ENCODE assay signal across 36 cellular contexts in genomic region chr1:232132572-232132971, GRCh38.
"Had no signal": no experiment of that assay in that cellular context is flagged by ENCODE, and none has a peak within 500 bp of the region (broad histone marks: within the 10 kb centered on the region; RNA-seq: fewer than 3 reads in every experiment).

No MANE protein-coding gene starts in this region.

- H3K4me3 ChIP-seq: gastroesophageal sphincter, ovary, skin epidermis, thoracic aorta had no signal

- DNase-seq: activated CD4-positive, alpha-beta memory T cell treated with anti-CD3 and anti-CD28 coated beads, Interleukin-2, amount 10 ng/mL, durations not matched to agents 7 days and 5 days; activated CD4-positive, alpha-beta T cell treated with anti-CD3 and anti-CD28 coated beads for 1 hour; activated CD4-positive, alpha-beta T cell treated with anti-CD3 and anti-CD28 coated beads, Interleukin-2, amount 10 ng/mL, durations not matched to agents 7 days and 5 days; activated CD8-positive, alpha-beta memory T cell treated with anti-CD3 and anti-CD28 coated beads, Interleukin-2, amount 50 U/mL, for 48 hours; activated gamma-delta T cell treated with Interleukin-2 at 50 U/mL for 16 hours; activated naive CD8-positive, alpha-beta T cell treated with anti-CD3 and anti-CD28 coated beads, Interleukin-2, amount 50 U/mL, for 24 hours; activated T-cell treated with anti-CD3 and anti-CD28 coated beads, Interleukin-2, amount 50 U/mL, for 4 hours; amygdala; caudate nucleus; cortex of kidney; effector memory CD8-positive, alpha-beta T cell; head of caudate nucleus; hippocampal formation; left ventricle myocardium superior; mammary epithelial cell; naive B cell; nephron progenitor cell; ovary; stimulated activated CD4-positive, alpha-beta T cell treated with anti-CD3 and anti-CD28 coated beads, Interleukin-12 subunit alpha, Interleukin-12 subunit beta, amount 100 ng/mL, for 4 hours; stimulated activated CD4-positive, alpha-beta T cell treated with anti-CD3 and anti-CD28 coated beads, Interleukin-4, amount 100 ng/mL, for 1 hour; T-helper 17 cell; T1000; trophoblast cell; WERI-Rb-1 had no signal

- H3K4me1 Mint-ChIP-seq: activated CD4-positive, alpha-beta T cell treated with anti-CD3 and anti-CD28 coated beads, Interleukin-2, amount 10 ng/mL, durations not matched to agents 7 days and 5 days; activated naive CD4-positive, alpha-beta T cell treated with anti-CD3 and anti-CD28 coated beads, Interleukin-2, amount 50 U/mL, for 24 hours; activated naive CD8-positive, alpha-beta T cell treated with anti-CD3 and anti-CD28 coated beads, Interleukin-2, amount 50 U/mL, for 24 hours; activated T-helper 17 cell treated with anti-CD3 and anti-CD28 coated beads, Interleukin-2, amount 50 U/mL, for 72 hours; mesothelial cell of epicardium; naive B cell; nephron progenitor cell; T-helper 17 cell had no signal

- H3K4me1 ChIP-seq: gastroesophageal sphincter had no signal

- H3K36me3 ChIP-seq: gastroesophageal sphincter, ovary, thoracic aorta, WERI-Rb-1 had no signal

- FAIRE-seq: endothelial cell of umbilical vein, urothelium cell line had no signal

- H3K27me3 Mint-ChIP-seq: activated CD4-positive, alpha-beta memory T cell treated with anti-CD3 and anti-CD28 coated beads, Interleukin-2, amount 10 ng/mL, durations not matched to agents 7 days and 5 days; T-helper 17 cell had no signal

- H3K36me3 Mint-ChIP-seq: activated naive CD4-positive, alpha-beta T cell treated with anti-CD3 and anti-CD28 coated beads, Interleukin-2, amount 50 U/mL, for 24 hours; naive B cell; stimulated activated effector memory CD8-positive, alpha-beta T cell treated with anti-CD3 and anti-CD28 coated beads, Interleukin-12 subunit alpha, Interleukin-12 subunit beta, amount 100 ng/mL, for 72 hours had no signal

- H3K9me3 ChIP-seq: thoracic aorta had no signal

- H3K4me3 Mint-ChIP-seq: activated CD4-positive, alpha-beta memory T cell treated with anti-CD3 and anti-CD28 coated beads, Interleukin-2, amount 10 ng/mL, durations not matched to agents 7 days and 5 days; activated CD4-positive, alpha-beta T cell treated with anti-CD3 and anti-CD28 coated beads, Interleukin-2, amount 10 ng/mL, durations not matched to agents 7 days and 5 days; activated naive CD4-positive, alpha-beta T cell treated with anti-CD3 and anti-CD28 coated beads, Interleukin-2, amount 50 U/mL, for 24 hours; activated naive CD8-positive, alpha-beta T cell treated with anti-CD3 and anti-CD28 coated beads, Interleukin-2, amount 50 U/mL, for 24 hours; activated T-cell treated with anti-CD3 and anti-CD28 coated beads, Interleukin-2, amount 50 U/mL, for 4 hours; activated T-helper 17 cell treated with anti-CD3 and anti-CD28 coated beads, Interleukin-2, amount 50 U/mL, for 72 hours; effector memory CD8-positive, alpha-beta T cell; mesothelial cell of epicardium; naive B cell; nephron progenitor cell; stimulated activated effector memory CD8-positive, alpha-beta T cell treated with anti-CD3 and anti-CD28 coated beads, Interleukin-12 subunit alpha, Interleukin-12 subunit beta, amount 100 ng/mL, for 72 hours; stimulated activated naive CD8-positive, alpha-beta T cell treated with anti-CD3 and anti-CD28 coated beads, Interleukin-15, Interleukin-2, amounts not matched to agents 100 ng/mL and 50 ng/mL, for 24 hours; T-helper 17 cell had no signal

- H3K9me3 Mint-ChIP-seq: effector memory CD8-positive, alpha-beta T cell; stimulated activated effector memory CD8-positive, alpha-beta T cell treated with anti-CD3 and anti-CD28 coated beads, Interleukin-12 subunit alpha, Interleukin-12 subunit beta, amount 100 ng/mL, for 72 hours; stimulated activated naive CD8-positive, alpha-beta T cell treated with anti-CD3 and anti-CD28 coated beads, Interleukin-15, Interleukin-2, amounts not matched to agents 100 ng/mL and 50 ng/mL, for 24 hours had no signal

- H3K27ac Mint-ChIP-seq: activated CD4-positive, alpha-beta memory T cell treated with anti-CD3 and anti-CD28 coated beads, Interleukin-2, amount 10 ng/mL, durations not matched to agents 7 days and 5 days; activated CD4-positive, alpha-beta T cell treated with anti-CD3 and anti-CD28 coated beads, Interleukin-2, amount 10 ng/mL, durations not matched to agents 7 days and 5 days; activated naive CD4-positive, alpha-beta T cell treated with anti-CD3 and anti-CD28 coated beads, Interleukin-2, amount 50 U/mL, for 24 hours; activated naive CD8-positive, alpha-beta T cell treated with anti-CD3 and anti-CD28 coated beads, Interleukin-2, amount 50 U/mL, for 24 hours; activated T-helper 17 cell treated with anti-CD3 and anti-CD28 coated beads, Interleukin-2, amount 50 U/mL, for 72 hours; effector memory CD8-positive, alpha-beta T cell; mesothelial cell of epicardium; nephron progenitor cell; progenitor cell of endocrine pancreas; stimulated activated effector memory CD8-positive, alpha-beta T cell treated with anti-CD3 and anti-CD28 coated beads, Interleukin-12 subunit alpha, Interleukin-12 subunit beta, amount 100 ng/mL, for 72 hours; stimulated activated naive CD8-positive, alpha-beta T cell treated with anti-CD3 and anti-CD28 coated beads, Interleukin-15, Interleukin-2, amounts not matched to agents 100 ng/mL and 50 ng/mL, for 24 hours; T-helper 17 cell had no signal

- H3K27me3 ChIP-seq: gastroesophageal sphincter, ovary had no signal

- ATAC-seq: activated naive CD8-positive, alpha-beta T cell treated with anti-CD3 and anti-CD28 coated beads, Interleukin-2, amount 50 U/mL, for 24 hours; activated T-cell treated with anti-CD3 and anti-CD28 coated beads, Interleukin-2, amount 50 U/mL, for 4 hours; activated T-helper 17 cell treated with anti-CD3 and anti-CD28 coated beads, Interleukin-2, amount 50 U/mL, for 72 hours; effector memory CD8-positive, alpha-beta T cell; gastroesophageal sphincter; left ventricle myocardium superior; sciatic nerve; stimulated activated effector memory CD8-positive, alpha-beta T cell treated with anti-CD3 and anti-CD28 coated beads, Interleukin-12 subunit alpha, Interleukin-12 subunit beta, amount 100 ng/mL, for 72 hours; T-helper 17 cell had no signal

- H3K27ac ChIP-seq: gastroesophageal sphincter, ovary, skin epidermis, thoracic aorta, WERI-Rb-1 had no signal
